25 cellular contexts compared by ENCODE assay signal in the genomic region with DNA sequence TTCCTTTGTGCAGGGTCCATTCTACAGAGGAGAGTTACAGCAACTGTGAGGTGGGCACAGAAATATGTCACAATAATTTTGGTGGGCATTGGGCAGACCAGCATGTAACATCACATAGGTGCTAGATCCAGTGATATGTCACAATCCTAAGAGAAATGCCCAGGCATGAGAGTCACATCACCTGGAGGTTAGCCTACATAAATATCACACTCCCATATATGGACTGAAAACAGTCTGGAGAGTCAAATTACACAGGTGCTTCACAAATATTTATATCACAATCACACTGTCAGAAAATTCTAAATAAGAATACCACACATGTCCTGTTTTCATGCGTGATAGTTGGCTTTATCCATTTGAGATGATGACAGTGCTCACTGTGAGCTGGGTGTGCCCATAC.
"Had no signal": no experiment of that assay in that cellular context is flagged by ENCODE, and none has a peak within 500 bp of the region (broad histone marks: within the 10 kb centered on the region; RNA-seq: fewer than 3 reads in every experiment).

No MANE protein-coding gene starts in this region.

- ATAC-seq: naive thymus-derived CD8-positive, alpha-beta T cell; natural killer cell treated with Interleukin-12 subunit alpha and Interleukin-12 subunit beta and Interleukin-15 and Interleukin-18, amount 100 ng/mL, for 72 hours; psoas muscle; right cardiac atrium; right lobe of liver; stimulated activated effector memory CD8-positive, alpha-beta T cell treated with anti-CD3 and anti-CD28 coated beads, Interleukin-12 subunit alpha, Interleukin-12 subunit beta, amount 100 ng/mL, for 72 hours; stimulated activated naive B cell treated with anti-CD40 and anti-IgM and Interleukin-4, amounts not matched to agents 10 μg/mL and 1 μg/mL and 100 μg/mL, for 72 hours; upper lobe of right lung had no signal

- H3K27me3 ChIP-seq: ovary, right lobe of liver, sigmoid colon, stomach, testis, tibial artery, transverse colon, upper lobe of right lung, uterus had no signal

- H3K4me1 ChIP-seq: parathyroid adenoma, psoas muscle, right lobe of liver, sigmoid colon, stomach, testis, tibial artery, transverse colon, upper lobe of right lung, uterus had no signal

- H3K79me2 ChIP-seq: parathyroid adenoma had no signal

- H3K36me3 ChIP-seq: ovary, right lobe of liver, sigmoid colon, stomach, tibial artery, transverse colon, upper lobe of right lung, uterus had no signal

- H3K4me3 ChIP-seq: ovary, psoas muscle, right lobe of liver, sigmoid colon, stomach, testis, tibial artery, transverse colon, upper lobe of right lung, uterus had no signal

- H3K27ac ChIP-seq: ovary, parathyroid adenoma, psoas muscle, right lobe of liver, sigmoid colon, stomach, testis, tibial artery, transverse colon, upper lobe of right lung, uterus had no signal

- H2AFZ ChIP-seq: parathyroid adenoma had no signal

- FAIRE-seq: small intestine had no signal

- H3K9me3 ChIP-seq: ovary, psoas muscle, right lobe of liver, sigmoid colon, stomach, testis, tibial artery, transverse colon, upper lobe of right lung, uterus had no signal

- DNase-seq: naive thymus-derived CD8-positive, alpha-beta T cell; nephron progenitor cell; occipital lobe; ovary; posterior cingulate gyrus; psoas muscle; right cardiac atrium; right lobe of liver; sigmoid colon; small intestine; stimulated activated CD4-positive, alpha-beta T cell treated with anti-CD3 and anti-CD28 coated beads, Interleukin-15, amount 100 ng/mL, for 24 hours; stimulated activated CD4-positive, alpha-beta T cell treated with anti-CD3 and anti-CD28 coated beads, Interleukin-2, amount 100 ng/mL, for 24 hours; stimulated activated CD4-positive, alpha-beta T cell treated with anti-CD3 and anti-CD28 coated beads, Interleukin-2, amount 100 ng/mL, for 48 hours; stimulated activated CD4-positive, alpha-beta T cell treated with anti-CD3 and anti-CD28 coated beads, Interleukin-4, amount 100 ng/mL, for 24 hours; stimulated activated naive B cell treated with anti-CD40 and anti-IgM and Interleukin-4, amounts not matched to agents 10 μg/mL and 1 μg/mL and 100 μg/mL, for 72 hours; stimulated activated naive CD4-positive, alpha-beta T cell treated with Interleukin-2 at 50 U/mL for 16 hours; stomach; testis; tibial artery; transverse colon; upper lobe of right lung; uterus had no signal
